24 cellular contexts compared by ENCODE assay signal in genomic region chr22:45051946-45052345, GRCh38. TPM values are rescaled to one million over a fixed set of nuclear protein-coding genes. Genes with fewer than 3 reads are reported as not detected.
"Had no signal": no experiment of that assay in that cellular context is flagged by ENCODE, and none has a peak within 500 bp of the region (broad histone marks: within the 10 kb centered on the region; RNA-seq: fewer than 3 reads in every experiment).

No MANE protein-coding gene starts in this region.

- DNase-seq: effector CD4-positive, alpha-beta T cell; foreskin melanocyte; head of caudate nucleus; kidney glomerular epithelial cell; mucosa of descending colon; naive thymus-derived CD8-positive, alpha-beta T cell; spleen; stimulated activated CD4-positive, alpha-beta T cell treated with anti-CD3 and anti-CD28 coated beads, Interleukin-15, amount 100 ng/mL, for 24 hours; stimulated activated CD4-positive, alpha-beta T cell treated with anti-CD3 and anti-CD28 coated beads, Interleukin-1b, Interleukin-23, amount 100 ng/mL, for 48 hours; stimulated activated CD4-positive, alpha-beta T cell treated with anti-CD3 and anti-CD28 coated beads, Interleukin-4, amount 100 ng/mL, for 24 hours; stimulated activated naive B cell treated with anti-CD40 and anti-IgM and Interleukin-4, amounts not matched to agents 10 μg/mL and 1 μg/mL and 100 μg/mL, for 72 hours; stimulated activated naive CD8-positive, alpha-beta T cell treated with anti-CD3 and anti-CD28 coated beads, Interleukin-15, amount 100 ng/mL, for 72 hours; testis; upper lobe of right lung had no signal

- H3K36me3 Mint-ChIP-seq: naive thymus-derived CD8-positive, alpha-beta T cell had no signal

- H3K9me3 Mint-ChIP-seq: naive thymus-derived CD8-positive, alpha-beta T cell had no signal

- H3K27ac ChIP-seq: coronary artery, hepatocyte, parathyroid adenoma, spleen, testis, tibial nerve, upper lobe of right lung, vagina had no signal

- H3K79me2 ChIP-seq: hepatocyte, parathyroid adenoma had no signal

- H3K4me3 Mint-ChIP-seq: naive thymus-derived CD8-positive, alpha-beta T cell; stimulated activated naive B cell treated with anti-CD40 and anti-IgM and Interleukin-4, amounts not matched to agents 10 μg/mL and 1 μg/mL and 100 μg/mL, for 72 hours; stimulated activated naive CD8-positive, alpha-beta T cell treated with anti-CD3 and anti-CD28 coated beads, Interleukin-15, amount 100 ng/mL, for 72 hours had no signal

- ATAC-seq: mucosa of descending colon; naive thymus-derived CD8-positive, alpha-beta T cell; sciatic nerve; stimulated activated naive B cell treated with anti-CD40 and anti-IgM and Interleukin-4, amounts not matched to agents 10 μg/mL and 1 μg/mL and 100 μg/mL, for 72 hours; stimulated activated naive CD8-positive, alpha-beta T cell treated with anti-CD3 and anti-CD28 coated beads, Interleukin-15, amount 100 ng/mL, for 72 hours; upper lobe of right lung had no signal

- H3K4me1 Mint-ChIP-seq: stimulated activated naive CD8-positive, alpha-beta T cell treated with anti-CD3 and anti-CD28 coated beads, Interleukin-15, amount 100 ng/mL, for 72 hours had no signal

- H2AFZ ChIP-seq: hepatocyte, parathyroid adenoma had no signal

- H3K4me3 ChIP-seq: coronary artery, hepatocyte, mucosa of descending colon, spleen, testis, tibial nerve, upper lobe of right lung, vagina had no signal

- H3K4me1 ChIP-seq: parathyroid adenoma, spleen, testis, tibial nerve, upper lobe of right lung, vagina had no signal

- H3K4me2 ChIP-seq: hepatocyte had no signal

- H3K9ac ChIP-seq: parathyroid adenoma had no signal

- H3K27ac Mint-ChIP-seq: naive thymus-derived CD8-positive, alpha-beta T cell; stimulated activated naive B cell treated with anti-CD40 and anti-IgM and Interleukin-4, amounts not matched to agents 10 μg/mL and 1 μg/mL and 100 μg/mL, for 72 hours; stimulated activated naive CD8-positive, alpha-beta T cell treated with anti-CD3 and anti-CD28 coated beads, Interleukin-15, amount 100 ng/mL, for 72 hours had no signal

- H3K9me3 ChIP-seq: mucosa of descending colon, testis, tibial nerve, upper lobe of right lung, vagina had no signal

- H3K36me3 ChIP-seq: spleen, tibial nerve, upper lobe of right lung, vagina had no signal

- H3K27me3 ChIP-seq: testis, vagina had no signal

RNA-seq across cellular contexts. Expression of gene PHF21B, which starts 42.1 kb away (rescaled TPM):
- total RNA-seq: liver; lung microvascular endothelial cell; mesenteric fat pad; naive thymus-derived CD8-positive, alpha-beta T cell; pulmonary artery endothelial cell had no signal
- polyA plus RNA-seq: liver; naive thymus-derived CD8-positive, alpha-beta T cell had no signal
